27 cellular contexts compared by ENCODE assay signal in genomic region chr3:194828126-194828525, GRCh38.
A peak's percentile ranks its signal among the peaks of the same experiment; 100 is the strongest.
DNase-seq lines count a peak whose midpoint lies in the region; ATAC-seq and TF ChIP-seq lines count a peak whose summit lies in the region.
"Had no signal": no experiment of that assay in that cellular context is flagged by ENCODE, and none has a peak within 500 bp of the region (broad histone marks: within the 10 kb centered on the region; RNA-seq: fewer than 3 reads in every experiment).

No MANE protein-coding gene starts in this region.

- no peaks in the 10 kb centered on the region for H3K9me3 ChIP-seq in breast epithelium
- H3K9me3 ChIP-seq: HAP-1, SJCRH30 had no signal

- no peak overlapping the region for H3K4me3 ChIP-seq in breast epithelium
- H3K4me3 ChIP-seq: BLaER1 treated with 17β-estradiol and CSF1 and Interleukin-3, amounts not matched to agents 10 nM and 100 nM; GM23338; HAP-1; SJCRH30 had no signal

- H3K27me3 ChIP-seq in breast epithelium = no peaks in the 10 kb centered on the region
- H3K27me3 ChIP-seq: BLaER1 treated with 17β-estradiol and CSF1 and Interleukin-3, amounts not matched to agents 10 nM and 100 nM; SJCRH30 had no signal

- TF ChIP-seq POLR2A in breast epithelium (IDR thresholded peaks at IDR 0.05) (no peak), erythroblast (IDR thresholded peaks at IDR 0.05; ENCODE audit: low read length) (no peak)

- ATAC-seq in HG02870 (IDR thresholded peaks at IDR 0.05; ENCODE audit: unreplicated experiment) = no peak
- ATAC-seq: CD8-positive, alpha-beta T cell; GM23338; Panc1 had no signal

- no peak overlapping the region for H3K27ac ChIP-seq in breast epithelium
- H3K27ac ChIP-seq: BLaER1 treated with 17β-estradiol and CSF1 and Interleukin-3, amounts not matched to agents 10 nM and 100 nM; SJCRH30 had no signal

- TF ChIP-seq CTCF in breast epithelium (IDR thresholded peaks at IDR 0.05) = no peak

- intact Hi-C loops in breast epithelium (cut with DNase I; ENCODE audit: low total_unique reads) = no loop called here

- peak; percentile 46 for DNase-seq in AG08395 (ENCODE audit: low spot score)
- DNase-seq in EL = peak; percentile 15
- DNase-seq in astrocyte of the hippocampus (ENCODE audit: low read depth, low spot score) = peak; percentile 14
- DNase-seq in myocyte (ENCODE audit: low read depth) = peak; percentile 18
- no peak for DNase-seq in breast epithelium (ENCODE audit: low spot score in 2 of 2)
- no peak for DNase-seq in activated CD8-positive, alpha-beta memory T cell treated with anti-CD3 and anti-CD28 coated beads, Interleukin-2, amount 50 U/mL, for 48 hours
- no peak for DNase-seq in erythroblast (lab: John Stamatoyannopoulos, UW)
- DNase-seq: 8988T; Calu3; CD8-positive, alpha-beta T cell; DMS153; GDM1; KG1; NCI-H1105 treated with DMSO at 0.1 percent for 48 hours; NCI-H1694; NCI-H2081; NCI-H2171; NCI-H345; NCI-H524; NCI-H774; NK-92 treated with Interleukin-12 subunit alpha and Interleukin-12 subunit beta, amount 100 ng/mL, for 24 hours; SJCRH30 had no signal

- H3K4me1 ChIP-seq in breast epithelium = no peaks in the 10 kb centered on the region
- H3K4me1 ChIP-seq: HAP-1, SJCRH30 had no signal

- H3K36me3 ChIP-seq in breast epithelium = no peaks in the 10 kb centered on the region
- H3K36me3 ChIP-seq: BLaER1 treated with 17β-estradiol and CSF1 and Interleukin-3, amounts not matched to agents 10 nM and 100 nM; HAP-1; SJCRH30 had no signal

Comparison
In these comparisons a context has a peak if more than half of its experiments do, and no peak if none do; other contexts are left out.
1. DNase-seq: peak in AG08395 (single experiment), EL (single experiment), astrocyte of the hippocampus (single experiment) and myocyte (single experiment); none in breast epithelium (0 of 2), activated CD8-positive, alpha-beta memory T cell treated with anti-CD3 and anti-CD28 coated beads, Interleukin-2, amount 50 U/mL, for 48 hours (single experiment) and erythroblast (0 of 2).